Comparison of ENCODE assay signal across 8 cellular contexts in genomic region chr1:3796215-3797193, GRCh38. TPM values are rescaled to one million over a fixed set of nuclear protein-coding genes. Genes with fewer than 3 reads are reported as not detected.
DNase-seq lines count a peak whose midpoint lies in the region; FAIRE-seq and TF ChIP-seq lines count a peak whose summit lies in the region.

Gene LRRC47, minus strand, starts transcription at chr1:3796498. Its CDS starts 22 bp downstream, at chr1:3796476.

- H3K4me3 Mint-ChIP-seq in neural progenitor cell = peak within 1 kb of the TSS; percentile 96

- H3F3A ChIP-seq in neural progenitor cell (ENCODE audit: low read depth) = peaks cover 16% of the 10 kb centered on the region

- H4K20me1 ChIP-seq in neural progenitor cell (ENCODE audit: low read depth) = peaks cover 32% of the 10 kb centered on the region

- peak within 1 kb of the TSS; percentile 95 for H3K27ac Mint-ChIP-seq in neural progenitor cell

- H3K27ac ChIP-seq in SJSA1 = peak within 1 kb of the TSS; percentile 49
- no peak within 1 kb of the TSS for H3K27ac ChIP-seq in neural progenitor cell
- H3K27ac ChIP-seq in stomach smooth muscle (ENCODE audit: low read length) = peak within 1 kb of the TSS; percentile 55

- no peak for FAIRE-seq in H54 (lab: Jason Lieb, UNC)

- H3K9me3 ChIP-seq in ES-I3 (ENCODE audit: control insufficient read depth, insufficient read depth, low read length) (no peaks in the 10 kb centered on the region), SJSA1 (replicated peaks) (0 out of 2 replicates have a peak, but pooled peaks cover 3% of the 10 kb centered on the region), neural progenitor cell (ENCODE audit: low read depth) (no peaks in the 10 kb centered on the region), stomach smooth muscle (ENCODE audit: control insufficient read depth in 2 of 2, low read length in 2 of 2) (no peaks in the 10 kb centered on the region)

- DNase-seq in H54 (ENCODE audit: insufficient read length, low spot score) = peak; percentile 84
- DNase-seq in LoVo (ENCODE audit: low spot score) = peak; percentile 92
- peak; percentile 88 to 94 for DNase-seq in SJSA1 (ENCODE audit: low read depth in 1 of 2, low spot score in 2 of 2)
- peak; percentile 92 for DNase-seq in activated gamma-delta T cell treated with anti-CD3 and anti-CD28 coated beads, Interleukin-2, amount 50 U/mL, for 16 hours (ENCODE audit: low read depth)
- DNase-seq in foreskin fibroblast = peak; percentile 92 to 98
- peak; percentile 94 for DNase-seq in neural progenitor cell (ENCODE audit: low spot score)

- H3K79me2 ChIP-seq in neural progenitor cell (ENCODE audit: low read depth) = peaks cover 44% of the 10 kb centered on the region

- H3K9ac ChIP-seq in ES-I3 (ENCODE audit: low read depth, low read length) = peak within 1 kb of the TSS; percentile 57
- peak within 1 kb of the TSS; percentile 85 for H3K9ac ChIP-seq in neural progenitor cell
- H3K9ac ChIP-seq in stomach smooth muscle (ENCODE audit: low read length in 2 of 2) = peak within 1 kb of the TSS; percentile 74 to 89

- peaks cover 27% of the 10 kb centered on the region for H3K4me1 Mint-ChIP-seq in neural progenitor cell

- H3K27me3 Mint-ChIP-seq in neural progenitor cell (ENCODE audit: insufficient read depth, low read depth) = peaks cover 4% of the 10 kb centered on the region

- H3K9me3 Mint-ChIP-seq in neural progenitor cell = peaks cover 13% of the 10 kb centered on the region

- H3K27me3 ChIP-seq in SJSA1 (replicated peaks) (no peaks in the 10 kb centered on the region), neural progenitor cell (no peaks in the 10 kb centered on the region), stomach smooth muscle (ENCODE audit: control insufficient read depth in 1 of 2, insufficient read depth in 2 of 2, low read length in 2 of 2) (peaks cover 0 to 8% of the 10 kb centered on the region in 2 donors)

- TF ChIP-seq CTCF in foreskin fibroblast (IDR thresholded peaks at IDR 0.05; ENCODE audit: low read depth, low read length) = no peak
- no peak for TF ChIP-seq CTCF in neural progenitor cell (IDR thresholded peaks at IDR 0.05)

- H3K4me2 ChIP-seq in neural progenitor cell = peak within 1 kb of the TSS; percentile 100

- H3K36me3 Mint-ChIP-seq in neural progenitor cell = peaks cover 2% of the 10 kb centered on the region

- peaks cover 16% of the 10 kb centered on the region for H3K4me1 ChIP-seq in ES-I3 (ENCODE audit: insufficient read depth, low read length)
- peaks cover 16% of the 10 kb centered on the region for H3K4me1 ChIP-seq in SJSA1 (replicated peaks)
- H3K4me1 ChIP-seq in neural progenitor cell = peaks cover 12% of the 10 kb centered on the region
- peaks cover 34% of the 10 kb centered on the region for H3K4me1 ChIP-seq in stomach smooth muscle (ENCODE audit: control insufficient read depth, insufficient read depth, low read length)

- TF ChIP-seq POLR2A in H54 (IDR thresholded peaks at IDR 0.05; ENCODE audit: low read depth, low read length) = 0 out of 2 replicates have a peak, but pooled peaks have one; percentile 35

- H2AFZ ChIP-seq in neural progenitor cell (replicated peaks) = peak within 1 kb of the TSS; percentile 91

- H3K36me3 ChIP-seq in ES-I3 (ENCODE audit: insufficient read depth, low read length) = peaks cover 8% of the 10 kb centered on the region
- peaks cover 34% of the 10 kb centered on the region for H3K36me3 ChIP-seq in SJSA1
- H3K36me3 ChIP-seq in neural progenitor cell = no peaks in the 10 kb centered on the region
- H3K36me3 ChIP-seq in stomach smooth muscle (ENCODE audit: control insufficient read depth in 2 of 2, insufficient read depth in 2 of 2, low read length in 2 of 2) = peaks cover 0 to 3% of the 10 kb centered on the region in 2 donors

- H3K4me3 ChIP-seq in SJSA1 (peak within 1 kb of the TSS; percentile 97), foreskin fibroblast (ENCODE audit: low read depth in 1 of 2, low read length in 2 of 2) (peak within 1 kb of the TSS; percentile 59 to 92), neural progenitor cell (peak within 1 kb of the TSS; percentile 99), stomach smooth muscle (ENCODE audit: low read length in 2 of 2) (peak within 1 kb of the TSS; percentile 82 to 88)

RNA-seq across cellular contexts. Expression of gene LRRC47, which starts in this region (rescaled TPM):
- 46.4 and 70.8 TPM in 2 replicates for total RNA-seq in SJSA1 (2014; rRNA removed; shearing (Covaris generic))
- total RNA-seq in neural progenitor cell (ENCODE audit: low replicate concordance) = 32.5 and 51.0 TPM in 2 replicates
